ENCODE assay signal across 1 cellular context in the genomic region with DNA sequence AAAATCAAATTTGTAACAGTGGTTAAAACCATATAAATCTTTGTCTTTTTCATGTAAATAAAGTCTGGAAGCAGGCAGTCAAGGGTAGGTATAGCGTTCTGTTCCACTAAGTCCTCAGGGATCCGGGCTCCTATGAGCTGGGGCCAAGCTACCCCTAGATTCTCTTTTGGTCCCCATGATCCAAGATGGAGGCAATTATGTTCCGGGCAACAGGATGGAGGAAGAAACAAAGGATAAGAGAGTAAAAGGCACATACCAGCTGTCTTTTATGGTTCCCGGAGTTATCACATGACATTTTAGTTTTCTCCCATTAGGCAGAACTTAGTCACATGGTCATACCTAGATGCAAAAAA.
TF ChIP-seq lines count a peak whose summit lies in the region.

No MANE protein-coding gene starts in this region.

TF ChIP-seq in K562, 482 proteins besides CTCF, POLR2A, EP300 and RAD21 (continued from another document and continues in another):
- TF ChIP-seq, protein P1, sequence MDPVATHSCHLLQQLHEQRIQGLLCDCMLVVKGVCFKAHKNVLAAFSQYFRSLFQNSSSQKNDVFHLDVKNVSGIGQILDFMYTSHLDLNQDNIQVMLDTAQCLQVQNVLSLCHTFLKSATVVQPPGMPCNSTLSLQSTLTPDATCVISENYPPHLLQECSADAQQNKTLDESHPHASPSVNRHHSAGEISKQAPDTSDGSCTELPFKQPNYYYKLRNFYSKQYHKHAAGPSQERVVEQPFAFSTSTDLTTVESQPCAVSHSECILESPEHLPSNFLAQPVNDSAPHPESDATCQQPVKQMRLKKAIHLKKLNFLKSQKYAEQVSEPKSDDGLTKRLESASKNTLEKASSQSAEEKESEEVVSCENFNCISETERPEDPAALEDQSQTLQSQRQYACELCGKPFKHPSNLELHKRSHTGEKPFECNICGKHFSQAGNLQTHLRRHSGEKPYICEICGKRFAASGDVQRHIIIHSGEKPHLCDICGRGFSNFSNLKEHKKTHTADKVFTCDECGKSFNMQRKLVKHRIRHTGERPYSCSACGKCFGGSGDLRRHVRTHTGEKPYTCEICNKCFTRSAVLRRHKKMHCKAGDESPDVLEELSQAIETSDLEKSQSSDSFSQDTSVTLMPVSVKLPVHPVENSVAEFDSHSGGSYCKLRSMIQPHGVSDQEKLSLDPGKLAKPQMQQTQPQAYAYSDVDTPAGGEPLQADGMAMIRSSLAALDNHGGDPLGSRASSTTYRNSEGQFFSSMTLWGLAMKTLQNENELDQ (CRISPR knock-in tag; IDR thresholded peaks at IDR 0.05; ENCODE audit: borderline replicate concordance) = no peak
- no peak for TF ChIP-seq SP2 (IDR thresholded peaks at IDR 0.05; ENCODE audit: extremely low read depth, low read depth, low read length, poor library complexity, severe bottlenecking)
- peak; percentile 69; the same call in 1 of the 2 replicates for TF ChIP-seq E2F3 (CRISPR knock-in tag; IDR thresholded peaks at IDR 0.05)
- no peak for TF ChIP-seq RBM15 (IDR thresholded peaks at IDR 0.05; ENCODE audit: insufficient read depth, low read length)
- TF ChIP-seq, protein P2, sequence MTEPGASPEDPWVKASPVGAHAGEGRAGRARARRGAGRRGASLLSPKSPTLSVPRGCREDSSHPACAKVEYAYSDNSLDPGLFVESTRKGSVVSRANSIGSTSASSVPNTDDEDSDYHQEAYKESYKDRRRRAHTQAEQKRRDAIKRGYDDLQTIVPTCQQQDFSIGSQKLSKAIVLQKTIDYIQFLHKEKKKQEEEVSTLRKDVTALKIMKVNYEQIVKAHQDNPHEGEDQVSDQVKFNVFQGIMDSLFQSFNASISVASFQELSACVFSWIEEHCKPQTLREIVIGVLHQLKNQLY (CRISPR knock-in tag; conservative IDR thresholded peaks at IDR 0.05) = no peak
- no peak for TF ChIP-seq SIN3B (IDR thresholded peaks at IDR 0.05; ENCODE audit: low read depth)
- TF ChIP-seq FOXK2 (conservative IDR thresholded peaks at IDR 0.05 in 1 of 2, IDR thresholded peaks at IDR 0.05 in 1 of 2; ENCODE audit: low read depth in 2 of 2) = no peak
- TF ChIP-seq HDAC2 (IDR thresholded peaks at IDR 0.05) = no peak
- no peak for TF ChIP-seq RBM17 (IDR thresholded peaks at IDR 0.05; ENCODE audit: borderline replicate concordance, low read depth, low read length)
- no peak for TF ChIP-seq ADNP (tag; IDR thresholded peaks at IDR 0.05)
- TF ChIP-seq ZNF354B (CRISPR knock-in tag; IDR thresholded peaks at IDR 0.05) = 0 out of 2 replicates have a peak, but pooled peaks have one; percentile 51
- TF ChIP-seq POLR2B (IDR thresholded peaks at IDR 0.05; ENCODE audit: low read depth, partially characterized antibody) = no peak
- TF ChIP-seq, protein P3, sequence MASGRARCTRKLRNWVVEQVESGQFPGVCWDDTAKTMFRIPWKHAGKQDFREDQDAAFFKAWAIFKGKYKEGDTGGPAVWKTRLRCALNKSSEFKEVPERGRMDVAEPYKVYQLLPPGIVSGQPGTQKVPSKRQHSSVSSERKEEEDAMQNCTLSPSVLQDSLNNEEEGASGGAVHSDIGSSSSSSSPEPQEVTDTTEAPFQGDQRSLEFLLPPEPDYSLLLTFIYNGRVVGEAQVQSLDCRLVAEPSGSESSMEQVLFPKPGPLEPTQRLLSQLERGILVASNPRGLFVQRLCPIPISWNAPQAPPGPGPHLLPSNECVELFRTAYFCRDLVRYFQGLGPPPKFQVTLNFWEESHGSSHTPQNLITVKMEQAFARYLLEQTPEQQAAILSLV (tag; IDR thresholded peaks at IDR 0.05) = no peak
- no peak for TF ChIP-seq NFE2 (IDR thresholded peaks at IDR 0.05; ENCODE audit: low read depth)
- TF ChIP-seq, protein P4, sequence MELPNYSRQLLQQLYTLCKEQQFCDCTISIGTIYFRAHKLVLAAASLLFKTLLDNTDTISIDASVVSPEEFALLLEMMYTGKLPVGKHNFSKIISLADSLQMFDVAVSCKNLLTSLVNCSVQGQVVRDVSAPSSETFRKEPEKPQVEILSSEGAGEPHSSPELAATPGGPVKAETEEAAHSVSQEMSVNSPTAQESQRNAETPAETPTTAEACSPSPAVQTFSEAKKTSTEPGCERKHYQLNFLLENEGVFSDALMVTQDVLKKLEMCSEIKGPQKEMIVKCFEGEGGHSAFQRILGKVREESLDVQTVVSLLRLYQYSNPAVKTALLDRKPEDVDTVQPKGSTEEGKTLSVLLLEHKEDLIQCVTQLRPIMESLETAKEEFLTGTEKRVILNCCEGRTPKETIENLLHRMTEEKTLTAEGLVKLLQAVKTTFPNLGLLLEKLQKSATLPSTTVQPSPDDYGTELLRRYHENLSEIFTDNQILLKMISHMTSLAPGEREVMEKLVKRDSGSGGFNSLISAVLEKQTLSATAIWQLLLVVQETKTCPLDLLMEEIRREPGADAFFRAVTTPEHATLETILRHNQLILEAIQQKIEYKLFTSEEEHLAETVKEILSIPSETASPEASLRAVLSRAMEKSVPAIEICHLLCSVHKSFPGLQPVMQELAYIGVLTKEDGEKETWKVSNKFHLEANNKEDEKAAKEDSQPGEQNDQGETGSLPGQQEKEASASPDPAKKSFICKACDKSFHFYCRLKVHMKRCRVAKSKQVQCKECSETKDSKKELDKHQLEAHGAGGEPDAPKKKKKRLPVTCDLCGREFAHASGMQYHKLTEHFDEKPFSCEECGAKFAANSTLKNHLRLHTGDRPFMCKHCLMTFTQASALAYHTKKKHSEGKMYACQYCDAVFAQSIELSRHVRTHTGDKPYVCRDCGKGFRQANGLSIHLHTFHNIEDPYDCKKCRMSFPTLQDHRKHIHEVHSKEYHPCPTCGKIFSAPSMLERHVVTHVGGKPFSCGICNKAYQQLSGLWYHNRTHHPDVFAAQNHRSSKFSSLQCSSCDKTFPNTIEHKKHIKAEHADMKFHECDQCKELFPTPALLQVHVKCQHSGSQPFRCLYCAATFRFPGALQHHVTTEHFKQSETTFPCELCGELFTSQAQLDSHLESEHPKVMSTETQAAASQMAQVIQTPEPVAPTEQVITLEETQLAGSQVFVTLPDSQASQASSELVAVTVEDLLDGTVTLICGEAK (IDR thresholded peaks at IDR 0.05) = no peak
- TF ChIP-seq, protein P4 (CRISPR knock-in tag; IDR thresholded peaks at IDR 0.05) = no peak
- no peak for TF ChIP-seq RFX7 (CRISPR knock-in tag; IDR thresholded peaks at IDR 0.05)
- TF ChIP-seq HIVEP1 (CRISPR knock-in tag; IDR thresholded peaks at IDR 0.05) = 0 out of 2 replicates have a peak, but pooled peaks have one; percentile 48
- TF ChIP-seq NR4A1 (CRISPR knock-in tag; IDR thresholded peaks at IDR 0.05) = no peak
- 0 out of 2 replicates have a peak, but pooled peaks have one; percentile 64 for TF ChIP-seq NR4A1 (tag; IDR thresholded peaks at IDR 0.05)
- TF ChIP-seq KLF16 (IDR thresholded peaks at IDR 0.05) = no peak
- no peak for TF ChIP-seq GTF2F1 (IDR thresholded peaks at IDR 0.05; ENCODE audit: low read depth, low read length)
- TF ChIP-seq KLF13 (tag; IDR thresholded peaks at IDR 0.05; ENCODE audit: borderline replicate concordance, low read depth) = no peak
- no peak for TF ChIP-seq ZNF668 (CRISPR knock-in tag; IDR thresholded peaks at IDR 0.05)
- no peak for TF ChIP-seq KAT7 (CRISPR knock-in tag; IDR thresholded peaks at IDR 0.05; ENCODE audit: borderline replicate concordance)
- TF ChIP-seq, protein P5, sequence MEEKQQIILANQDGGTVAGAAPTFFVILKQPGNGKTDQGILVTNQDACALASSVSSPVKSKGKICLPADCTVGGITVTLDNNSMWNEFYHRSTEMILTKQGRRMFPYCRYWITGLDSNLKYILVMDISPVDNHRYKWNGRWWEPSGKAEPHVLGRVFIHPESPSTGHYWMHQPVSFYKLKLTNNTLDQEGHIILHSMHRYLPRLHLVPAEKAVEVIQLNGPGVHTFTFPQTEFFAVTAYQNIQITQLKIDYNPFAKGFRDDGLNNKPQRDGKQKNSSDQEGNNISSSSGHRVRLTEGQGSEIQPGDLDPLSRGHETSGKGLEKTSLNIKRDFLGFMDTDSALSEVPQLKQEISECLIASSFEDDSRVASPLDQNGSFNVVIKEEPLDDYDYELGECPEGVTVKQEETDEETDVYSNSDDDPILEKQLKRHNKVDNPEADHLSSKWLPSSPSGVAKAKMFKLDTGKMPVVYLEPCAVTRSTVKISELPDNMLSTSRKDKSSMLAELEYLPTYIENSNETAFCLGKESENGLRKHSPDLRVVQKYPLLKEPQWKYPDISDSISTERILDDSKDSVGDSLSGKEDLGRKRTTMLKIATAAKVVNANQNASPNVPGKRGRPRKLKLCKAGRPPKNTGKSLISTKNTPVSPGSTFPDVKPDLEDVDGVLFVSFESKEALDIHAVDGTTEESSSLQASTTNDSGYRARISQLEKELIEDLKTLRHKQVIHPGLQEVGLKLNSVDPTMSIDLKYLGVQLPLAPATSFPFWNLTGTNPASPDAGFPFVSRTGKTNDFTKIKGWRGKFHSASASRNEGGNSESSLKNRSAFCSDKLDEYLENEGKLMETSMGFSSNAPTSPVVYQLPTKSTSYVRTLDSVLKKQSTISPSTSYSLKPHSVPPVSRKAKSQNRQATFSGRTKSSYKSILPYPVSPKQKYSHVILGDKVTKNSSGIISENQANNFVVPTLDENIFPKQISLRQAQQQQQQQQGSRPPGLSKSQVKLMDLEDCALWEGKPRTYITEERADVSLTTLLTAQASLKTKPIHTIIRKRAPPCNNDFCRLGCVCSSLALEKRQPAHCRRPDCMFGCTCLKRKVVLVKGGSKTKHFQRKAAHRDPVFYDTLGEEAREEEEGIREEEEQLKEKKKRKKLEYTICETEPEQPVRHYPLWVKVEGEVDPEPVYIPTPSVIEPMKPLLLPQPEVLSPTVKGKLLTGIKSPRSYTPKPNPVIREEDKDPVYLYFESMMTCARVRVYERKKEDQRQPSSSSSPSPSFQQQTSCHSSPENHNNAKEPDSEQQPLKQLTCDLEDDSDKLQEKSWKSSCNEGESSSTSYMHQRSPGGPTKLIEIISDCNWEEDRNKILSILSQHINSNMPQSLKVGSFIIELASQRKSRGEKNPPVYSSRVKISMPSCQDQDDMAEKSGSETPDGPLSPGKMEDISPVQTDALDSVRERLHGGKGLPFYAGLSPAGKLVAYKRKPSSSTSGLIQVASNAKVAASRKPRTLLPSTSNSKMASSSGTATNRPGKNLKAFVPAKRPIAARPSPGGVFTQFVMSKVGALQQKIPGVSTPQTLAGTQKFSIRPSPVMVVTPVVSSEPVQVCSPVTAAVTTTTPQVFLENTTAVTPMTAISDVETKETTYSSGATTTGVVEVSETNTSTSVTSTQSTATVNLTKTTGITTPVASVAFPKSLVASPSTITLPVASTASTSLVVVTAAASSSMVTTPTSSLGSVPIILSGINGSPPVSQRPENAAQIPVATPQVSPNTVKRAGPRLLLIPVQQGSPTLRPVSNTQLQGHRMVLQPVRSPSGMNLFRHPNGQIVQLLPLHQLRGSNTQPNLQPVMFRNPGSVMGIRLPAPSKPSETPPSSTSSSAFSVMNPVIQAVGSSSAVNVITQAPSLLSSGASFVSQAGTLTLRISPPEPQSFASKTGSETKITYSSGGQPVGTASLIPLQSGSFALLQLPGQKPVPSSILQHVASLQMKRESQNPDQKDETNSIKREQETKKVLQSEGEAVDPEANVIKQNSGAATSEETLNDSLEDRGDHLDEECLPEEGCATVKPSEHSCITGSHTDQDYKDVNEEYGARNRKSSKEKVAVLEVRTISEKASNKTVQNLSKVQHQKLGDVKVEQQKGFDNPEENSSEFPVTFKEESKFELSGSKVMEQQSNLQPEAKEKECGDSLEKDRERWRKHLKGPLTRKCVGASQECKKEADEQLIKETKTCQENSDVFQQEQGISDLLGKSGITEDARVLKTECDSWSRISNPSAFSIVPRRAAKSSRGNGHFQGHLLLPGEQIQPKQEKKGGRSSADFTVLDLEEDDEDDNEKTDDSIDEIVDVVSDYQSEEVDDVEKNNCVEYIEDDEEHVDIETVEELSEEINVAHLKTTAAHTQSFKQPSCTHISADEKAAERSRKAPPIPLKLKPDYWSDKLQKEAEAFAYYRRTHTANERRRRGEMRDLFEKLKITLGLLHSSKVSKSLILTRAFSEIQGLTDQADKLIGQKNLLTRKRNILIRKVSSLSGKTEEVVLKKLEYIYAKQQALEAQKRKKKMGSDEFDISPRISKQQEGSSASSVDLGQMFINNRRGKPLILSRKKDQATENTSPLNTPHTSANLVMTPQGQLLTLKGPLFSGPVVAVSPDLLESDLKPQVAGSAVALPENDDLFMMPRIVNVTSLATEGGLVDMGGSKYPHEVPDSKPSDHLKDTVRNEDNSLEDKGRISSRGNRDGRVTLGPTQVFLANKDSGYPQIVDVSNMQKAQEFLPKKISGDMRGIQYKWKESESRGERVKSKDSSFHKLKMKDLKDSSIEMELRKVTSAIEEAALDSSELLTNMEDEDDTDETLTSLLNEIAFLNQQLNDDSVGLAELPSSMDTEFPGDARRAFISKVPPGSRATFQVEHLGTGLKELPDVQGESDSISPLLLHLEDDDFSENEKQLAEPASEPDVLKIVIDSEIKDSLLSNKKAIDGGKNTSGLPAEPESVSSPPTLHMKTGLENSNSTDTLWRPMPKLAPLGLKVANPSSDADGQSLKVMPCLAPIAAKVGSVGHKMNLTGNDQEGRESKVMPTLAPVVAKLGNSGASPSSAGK (IDR thresholded peaks at IDR 0.05) = no peak
- no peak for TF ChIP-seq PML (IDR thresholded peaks at IDR 0.05; ENCODE audit: low read length)
- peak; percentile 79; the same call in 1 of the 2 replicates for TF ChIP-seq SMAD3 (CRISPR knock-in tag; conservative IDR thresholded peaks at IDR 0.05)
- no peak for TF ChIP-seq KAT8 (IDR thresholded peaks at IDR 0.05; ENCODE audit: low read depth)
- TF ChIP-seq RCOR1 (IDR thresholded peaks at IDR 0.05; ENCODE audit: borderline replicate concordance in 1 of 2, low read depth in 2 of 2, low read length in 2 of 2) = no peak
- no peak for TF ChIP-seq SNIP1 (IDR thresholded peaks at IDR 0.05; ENCODE audit: low read depth)
- TF ChIP-seq TAF9B (IDR thresholded peaks at IDR 0.05; ENCODE audit: partially characterized antibody) = no peak
- no peak for TF ChIP-seq CBX1 (IDR thresholded peaks at IDR 0.05; ENCODE audit: low read depth)
- no peak for TF ChIP-seq U2AF1 (optimal IDR thresholded peaks at IDR 0.05; ENCODE audit: low read depth, low read length)
- no peak for TF ChIP-seq MED1 (CRISPR knock-in tag; IDR thresholded peaks at IDR 0.05; ENCODE audit: borderline replicate concordance)
